ENCODE assay signal across 24 cellular contexts in the genomic region with DNA sequence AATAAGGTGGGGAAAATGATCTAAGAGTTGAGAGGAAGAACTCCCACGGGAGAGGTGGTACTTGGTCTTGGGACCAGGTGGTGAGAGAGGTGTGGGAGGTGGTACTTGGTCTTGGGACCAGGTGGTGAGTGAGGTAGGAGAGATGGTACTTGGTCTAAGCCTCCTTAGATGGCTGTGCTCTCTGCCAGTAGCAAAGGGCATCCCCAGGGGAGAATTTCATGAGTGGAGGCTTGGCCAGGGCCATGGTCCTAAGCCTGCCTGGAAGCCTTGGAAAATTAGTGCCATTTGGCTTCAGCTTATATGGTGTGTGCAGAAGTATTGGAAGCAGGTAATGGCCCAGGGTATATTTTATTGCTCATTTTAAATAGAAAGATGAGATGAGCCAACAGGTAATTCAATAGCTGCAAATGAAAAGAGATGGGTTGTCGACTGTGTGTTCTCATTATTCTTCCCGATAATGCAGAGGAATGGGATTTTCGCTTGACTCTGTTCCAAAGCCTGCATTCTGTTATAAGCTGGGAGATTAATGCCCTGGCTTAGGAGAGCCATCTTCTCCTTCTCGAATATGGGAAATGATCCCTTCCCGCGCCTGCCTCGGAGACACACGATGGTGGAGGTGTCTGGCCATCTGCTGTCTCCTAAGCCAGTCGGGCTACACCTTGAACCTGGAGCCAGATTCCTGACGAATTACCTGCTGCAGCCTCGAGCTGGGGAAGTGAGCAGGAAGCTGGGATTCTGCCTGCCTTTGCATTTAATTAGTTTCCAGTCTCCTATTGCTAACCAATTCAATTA.
"Had no signal": no experiment of that assay in that cellular context is flagged by ENCODE, and none has a peak within 500 bp of the region (broad histone marks: within the 10 kb centered on the region; RNA-seq: fewer than 3 reads in every experiment).

No MANE protein-coding gene starts in this region.

- H3K27me3 Mint-ChIP-seq: activated CD8-positive, alpha-beta T cell treated with anti-CD3 and anti-CD28 coated beads for 36 hours; activated naive CD4-positive, alpha-beta T cell treated with anti-CD3 and anti-CD28 coated beads, Interleukin-2, amount 10 ng/mL, durations not matched to agents 7 days and 5 days; activated naive CD8-positive, alpha-beta T cell treated with anti-CD3 and anti-CD28 coated beads for 36 hours; T-cell had no signal

- H3K27ac ChIP-seq: brain microvascular endothelial cell, cardiac muscle cell, SK-N-MC had no signal

- ATAC-seq: activated CD8-positive, alpha-beta T cell treated with anti-CD3 and anti-CD28 coated beads for 36 hours; activated T-cell treated with anti-CD3 and anti-CD28 coated beads, Interleukin-2, amount 50 U/mL, for 72 hours; Right ventricle myocardium inferior; T-cell had no signal

- DNase-seq: activated CD4-positive, alpha-beta T cell treated with anti-CD3 and anti-CD28 coated beads for 4 hours; activated CD8-positive, alpha-beta memory T cell treated with anti-CD3 and anti-CD28 coated beads, Interleukin-2, amount 50 U/mL, for 4 hours; activated CD8-positive, alpha-beta T cell treated with anti-CD3 and anti-CD28 coated beads for 36 hours; activated gamma-delta T cell treated with Interleukin-2 at 50 U/mL for 16 hours; activated naive CD4-positive, alpha-beta T cell treated with anti-CD3 and anti-CD28 coated beads, Interleukin-2, amount 10 ng/mL, durations not matched to agents 7 days and 5 days; activated naive CD8-positive, alpha-beta T cell treated with anti-CD3 and anti-CD28 coated beads for 36 hours; activated T-cell treated with anti-CD3 and anti-CD28 coated beads, Interleukin-2, amount 50 U/mL, for 72 hours; brain microvascular endothelial cell; MG63; MV-4-11; NCI-H1105; NCI-H1436; NCI-H187; NCI-H2081; NCI-H345; NCI-H510A treated with DMSO at 0.1 percent for 48 hours; NCI-H748 treated with DMSO at 0.1 percent for 48 hours; T-cell; T-helper 2 cell; T1000 had no signal

- H3K27me3 ChIP-seq: brain microvascular endothelial cell, cardiac muscle cell, MG63 had no signal

- H3K4me3 ChIP-seq: cardiac muscle cell, MG63, SK-N-MC had no signal

- H3K27ac Mint-ChIP-seq: activated CD8-positive, alpha-beta T cell treated with anti-CD3 and anti-CD28 coated beads for 36 hours; activated naive CD4-positive, alpha-beta T cell treated with anti-CD3 and anti-CD28 coated beads, Interleukin-2, amount 10 ng/mL, durations not matched to agents 7 days and 5 days; activated naive CD8-positive, alpha-beta T cell treated with anti-CD3 and anti-CD28 coated beads for 36 hours; activated T-cell treated with anti-CD3 and anti-CD28 coated beads, Interleukin-2, amount 50 U/mL, for 72 hours; activated T-helper 2 cell treated with anti-CD3 and anti-CD28 coated beads, Interferon-gamma antibody, Interleukin-2, Interleukin-4, amounts not matched to agents 10 μg/mL and 5 μg/mL and 100 μg/mL, durations not matched to agents 14 hours and 24 hours and 36 hours; T-cell had no signal

- H3K4me1 Mint-ChIP-seq: activated naive CD4-positive, alpha-beta T cell treated with anti-CD3 and anti-CD28 coated beads, Interleukin-2, amount 10 ng/mL, durations not matched to agents 7 days and 5 days; activated naive CD8-positive, alpha-beta T cell treated with anti-CD3 and anti-CD28 coated beads for 36 hours; T-cell had no signal

- H3K9me3 ChIP-seq: MG63 had no signal

- H3K36me3 ChIP-seq: brain microvascular endothelial cell, cardiac muscle cell, MG63 had no signal

- H3K36me3 Mint-ChIP-seq: activated naive CD4-positive, alpha-beta T cell treated with anti-CD3 and anti-CD28 coated beads, Interleukin-2, amount 10 ng/mL, durations not matched to agents 7 days and 5 days; activated naive CD8-positive, alpha-beta T cell treated with anti-CD3 and anti-CD28 coated beads for 36 hours; T-cell had no signal

- H3K4me3 Mint-ChIP-seq: activated CD8-positive, alpha-beta T cell treated with anti-CD3 and anti-CD28 coated beads for 36 hours; activated naive CD4-positive, alpha-beta T cell treated with anti-CD3 and anti-CD28 coated beads, Interleukin-2, amount 10 ng/mL, durations not matched to agents 7 days and 5 days; activated naive CD8-positive, alpha-beta T cell treated with anti-CD3 and anti-CD28 coated beads for 36 hours; activated T-cell treated with anti-CD3 and anti-CD28 coated beads, Interleukin-2, amount 50 U/mL, for 72 hours; T-cell had no signal
